In the genomic region with DNA sequence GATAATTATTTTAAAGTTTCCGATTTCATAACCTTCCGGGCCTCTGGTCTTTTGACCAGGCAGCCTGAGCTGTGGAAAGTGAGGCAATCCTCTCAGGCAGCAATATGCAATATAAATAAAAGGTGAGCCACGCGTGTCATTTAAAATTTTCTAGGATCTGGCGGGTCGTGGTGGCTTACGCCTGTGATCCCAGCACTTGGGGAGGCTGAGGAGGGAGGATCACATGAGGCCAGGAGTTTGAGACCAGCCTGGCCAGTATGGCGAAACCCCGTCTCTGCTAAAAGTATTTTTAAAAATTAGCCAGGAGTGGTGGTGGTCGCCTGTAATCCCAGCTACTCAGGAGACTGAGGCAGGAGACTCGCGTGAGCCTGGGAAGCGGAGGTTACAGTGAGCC, we compare ENCODE assay signal across 8 cellular contexts. TPM values are rescaled to one million over a fixed set of nuclear protein-coding genes. Genes with fewer than 3 reads are reported as not detected.
DNase-seq lines count a peak whose midpoint lies in the region; ATAC-seq and TF ChIP-seq lines count a peak whose summit lies in the region.

No MANE protein-coding gene starts in this region.

- no peak overlapping the region for H3K56ac ChIP-seq in IMR-90 (ENCODE audit: extremely low read depth, insufficient read depth, low read length)

- peaks cover 3% of the 10 kb centered on the region; the same call in 1 of the 2 replicates for H3K9me3 ChIP-seq in IMR-90 (ENCODE audit: control insufficient read depth, insufficient read depth, low read length)
- peaks cover under 1 to 15% of the 10 kb centered on the region in 2 donors for H3K9me3 ChIP-seq in breast epithelium
- peaks cover 0 to 9% (median 0%) of the 10 kb centered on the region in 3 experiments for H3K9me3 ChIP-seq in naive thymus-derived CD4-positive, alpha-beta T cell (ENCODE audit: control insufficient read depth in 2 of 3, low read length in 3 of 3)

- H2BK20ac ChIP-seq in IMR-90 (ENCODE audit: low read depth, low read length), result no peak overlapping the region

- peak overlapping the region; percentile 56 to 87 (median 76) for H3K4me3 Mint-ChIP-seq in naive thymus-derived CD4-positive, alpha-beta T cell

- dilution Hi-C loops in IMR-90 (cut with HindIII; ENCODE audit: low sequenced_read_pairs, unreplicated experiment), result no loop called here

- H4K5ac ChIP-seq in IMR-90 (ENCODE audit: low read depth, low read length), result no peak overlapping the region

- no peak overlapping the region for H3K4ac ChIP-seq in IMR-90 (ENCODE audit: low read depth, low read length)

- no peak for DNase-seq in BJ (ENCODE audit: low read depth)
- DNase-seq in IMR-90, result no peak
- no peak for DNase-seq in breast epithelium (ENCODE audit: low spot score in 2 of 2)
- DNase-seq in naive thymus-derived CD4-positive, alpha-beta T cell, result no peak
- no peak for DNase-seq in NCI-H1694 (lab: John Stamatoyannopoulos, UW)
- no peak for DNase-seq in hypothalamus (lab: John Stamatoyannopoulos, UW)
- DNase-seq in globus pallidus (ENCODE audit: low spot score), result no peak

- no peak overlapping the region for H2AK9ac ChIP-seq in IMR-90 (replicated peaks; ENCODE audit: low read depth, low read length, poor library complexity)

- no peak overlapping the region for H2BK15ac ChIP-seq in IMR-90 (ENCODE audit: low read depth, low read length)

- BruUV-seq in IMR-90 (replicated peaks; lab: Mats Ljungman, UMichigan), result no TSS peak

- no peak for TF ChIP-seq RAD21 in IMR-90 (IDR thresholded peaks at IDR 0.05; ENCODE audit: low read length)

- H3K14ac ChIP-seq in IMR-90 (replicated peaks; ENCODE audit: low read depth, low read length), result no peak overlapping the region

- no peak overlapping the region for H4K8ac ChIP-seq in IMR-90 (ENCODE audit: low read depth in 2 of 2, low read length in 2 of 2)

- H2AFZ ChIP-seq in IMR-90 (replicated peaks; ENCODE audit: low read length, poor library complexity), result peak overlapping the region; percentile 86

- H3K36me3 Mint-ChIP-seq in naive thymus-derived CD4-positive, alpha-beta T cell, result peaks cover 2 to 26% (median 13%) of the 10 kb centered on the region in 5 donors

- no peak overlapping the region for H3K23ac ChIP-seq in IMR-90 (ENCODE audit: low read depth, low read length)

- H2AK5ac ChIP-seq in IMR-90 (ENCODE audit: low read depth, low read length), result no peak overlapping the region

- no peak for TF ChIP-seq CTCF in BJ (IDR thresholded peaks at IDR 0.05; ENCODE audit: insufficient read depth, low read depth, low read length)
- no peak for TF ChIP-seq CTCF in IMR-90 (conservative IDR thresholded peaks at IDR 0.05; ENCODE audit: low read depth, low read length)
- TF ChIP-seq CTCF in breast epithelium (IDR thresholded peaks at IDR 0.05), result no peak

- ATAC-seq in IMR-90 (ENCODE audit: low read depth) (no peak), GM18520 (IDR thresholded peaks at IDR 0.05; ENCODE audit: unreplicated experiment) (no peak)
- no peak for ATAC-seq in naive thymus-derived CD4-positive, alpha-beta T cell

- H4K91ac ChIP-seq in IMR-90 (ENCODE audit: insufficient read depth, low read depth, low read length), result no peak overlapping the region

- H3K9me1 ChIP-seq in IMR-90 (ENCODE audit: insufficient read depth, low read length), result no peaks in the 10 kb centered on the region

- H3K4me1 ChIP-seq in IMR-90 (ENCODE audit: control insufficient read depth, insufficient read depth, low read length), result no peaks in the 10 kb centered on the region
- no peaks in the 10 kb centered on the region for H3K4me1 ChIP-seq in breast epithelium
- H3K4me1 ChIP-seq in naive thymus-derived CD4-positive, alpha-beta T cell (ENCODE audit: control insufficient read depth in 2 of 2, insufficient read depth in 2 of 2, low read length in 2 of 2), result no peaks in the 10 kb centered on the region

- H3K27me3 ChIP-seq in BJ (ENCODE audit: control insufficient read depth, insufficient read depth, low read length) (no peaks in the 10 kb centered on the region), IMR-90 (ENCODE audit: control insufficient read depth, insufficient read depth, low read length) (no peaks in the 10 kb centered on the region), breast epithelium (no peaks in the 10 kb centered on the region)
- peaks cover 0 to 7% of the 10 kb centered on the region in 2 donors for H3K27me3 ChIP-seq in naive thymus-derived CD4-positive, alpha-beta T cell (ENCODE audit: control insufficient read depth in 2 of 2, insufficient read depth in 2 of 2, low read length in 2 of 2)

- H4K20me1 ChIP-seq in IMR-90 (ENCODE audit: insufficient read depth, low read length), result no peaks in the 10 kb centered on the region

- whole genome bisulfite sequencing in IMR-90 (ENCODE audit: extremely low coverage in 2 of 2, insufficient read length in 1 of 2), 2 experiments, result no CpG with 5 or more reads among the region's 13 CpGs

- TF ChIP-seq POLR2A in IMR-90 (IDR thresholded peaks at IDR 0.05; ENCODE audit: low read depth, low read length), result no peak
- no peak for TF ChIP-seq POLR2A in breast epithelium (IDR thresholded peaks at IDR 0.05)

- intact Hi-C loops in IMR-90 (cut with micrococcal nuclease), result no loop called here
- intact Hi-C loops in breast epithelium (cut with DNase I; ENCODE audit: low total_unique reads), result no loop called here
- intact Hi-C loops in naive thymus-derived CD4-positive, alpha-beta T cell (cut with micrococcal nuclease), result no loop called here

- H3K4me3 ChIP-seq in BJ (ENCODE audit: low read depth, low read length) (peak overlapping the region; percentile 68), IMR-90 (ENCODE audit: insufficient read depth, low read depth, low read length) (no peak overlapping the region), breast epithelium (peak overlapping the region in 2 of 3 donors; percentile 66 to 75)
- H3K4me3 ChIP-seq in naive thymus-derived CD4-positive, alpha-beta T cell (ENCODE audit: low read length), result no peak overlapping the region

- CTCF ChIA-PET in BJ (lab: Yijun Ruan, JAX), result no interaction called here
- CTCF ChIA-PET in IMR-90 (lab: Yijun Ruan, JAX), result no interaction called here
- CTCF ChIA-PET in naive thymus-derived CD4-positive, alpha-beta T cell (lab: Charles Lee), result no interaction called here

- H3K4me1 Mint-ChIP-seq in naive thymus-derived CD4-positive, alpha-beta T cell, result peaks cover 0 to 17% (median 11%) of the 10 kb centered on the region in 7 donors

- no peak overlapping the region for H2BK120ac ChIP-seq in IMR-90 (ENCODE audit: low read depth, low read length)

- peaks cover 0 to 5% of the 10 kb centered on the region in 2 experiments; a peak in 1 of 4 replicates for H3K79me1 ChIP-seq in IMR-90 (ENCODE audit: low read depth in 1 of 2, low read length in 2 of 2)

- H3K9ac ChIP-seq in IMR-90 (ENCODE audit: low read depth, low read length), result no peak overlapping the region

- POLR2A ChIA-PET in BJ (lab: Charles Lee) (no interaction called here), IMR-90 (lab: Charles Lee; ENCODE audit: unreplicated experiment) (no interaction called here)
- POLR2A ChIA-PET in naive thymus-derived CD4-positive, alpha-beta T cell (lab: Charles Lee), result no interaction called here

- H3K27ac ChIP-seq in IMR-90 (ENCODE audit: insufficient read depth, low read length) (no peak overlapping the region), breast epithelium (no peak overlapping the region)
- H3K27ac ChIP-seq in naive thymus-derived CD4-positive, alpha-beta T cell (ENCODE audit: low read depth, low read length), result no peak overlapping the region

- peaks cover 9 to 79% (median 46%) of the 10 kb centered on the region in 11 donors for H3K9me3 Mint-ChIP-seq in naive thymus-derived CD4-positive, alpha-beta T cell

- in situ Hi-C loops in IMR-90 (cut with MboI; ENCODE audit: low sequenced_read_pairs), result no loop called here

- H2BK5ac ChIP-seq in IMR-90 (ENCODE audit: low read depth, low read length, poor library complexity, severe bottlenecking), result no peak overlapping the region

- no peak overlapping the region; the same call in 1 of the 2 replicates for H3K4me2 ChIP-seq in IMR-90 (ENCODE audit: low read depth, low read length)

- no peak overlapping the region for H3K18ac ChIP-seq in IMR-90 (ENCODE audit: low read depth, low read length)

- H3K36me3 ChIP-seq in BJ (ENCODE audit: control insufficient read depth, insufficient read depth, low read length), result no peaks in the 10 kb centered on the region
- H3K36me3 ChIP-seq in IMR-90 (ENCODE audit: control insufficient read depth, insufficient read depth, low read length), result no peaks in the 10 kb centered on the region
- H3K36me3 ChIP-seq in breast epithelium, result no peaks in the 10 kb centered on the region
- no peaks in the 10 kb centered on the region for H3K36me3 ChIP-seq in naive thymus-derived CD4-positive, alpha-beta T cell (ENCODE audit: control insufficient read depth in 2 of 3, insufficient read depth in 3 of 3, low read length in 3 of 3)

- peaks cover 14 to 56% (median 47%) of the 10 kb centered on the region in 5 donors for H3K27me3 Mint-ChIP-seq in naive thymus-derived CD4-positive, alpha-beta T cell

- H3K27ac Mint-ChIP-seq in naive thymus-derived CD4-positive, alpha-beta T cell, result no peak overlapping the region

TF ChIP-seq in IMR-90, 13 proteins besides CTCF, POLR2A, EP300 and RAD21 (continues in another document):
- TF ChIP-seq RFX5 (IDR thresholded peaks at IDR 0.05; ENCODE audit: low read depth, low read length) (no peak), RCOR1 (IDR thresholded peaks at IDR 0.05; ENCODE audit: insufficient replicate concordance, low read length) (no peak), BHLHE40 (IDR thresholded peaks at IDR 0.05; ENCODE audit: low read depth, low read length) (no peak), MAFK (IDR thresholded peaks at IDR 0.05; ENCODE audit: low read depth, low read length) (no peak), CEBPB (IDR thresholded peaks at IDR 0.05; ENCODE audit: low read depth, low read length) (no peak)
- TF ChIP-seq, protein P1, sequence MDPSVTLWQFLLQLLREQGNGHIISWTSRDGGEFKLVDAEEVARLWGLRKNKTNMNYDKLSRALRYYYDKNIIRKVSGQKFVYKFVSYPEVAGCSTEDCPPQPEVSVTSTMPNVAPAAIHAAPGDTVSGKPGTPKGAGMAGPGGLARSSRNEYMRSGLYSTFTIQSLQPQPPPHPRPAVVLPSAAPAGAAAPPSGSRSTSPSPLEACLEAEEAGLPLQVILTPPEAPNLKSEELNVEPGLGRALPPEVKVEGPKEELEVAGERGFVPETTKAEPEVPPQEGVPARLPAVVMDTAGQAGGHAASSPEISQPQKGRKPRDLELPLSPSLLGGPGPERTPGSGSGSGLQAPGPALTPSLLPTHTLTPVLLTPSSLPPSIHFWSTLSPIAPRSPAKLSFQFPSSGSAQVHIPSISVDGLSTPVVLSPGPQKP (IDR thresholded peaks at IDR 0.05; ENCODE audit: borderline replicate concordance, low read depth, low read length), result no peak

RNA-seq across cellular contexts. Expression of a gene that starts 0.5 kb away (rescaled TPM):
- polyA plus RNA-seq in BJ (2011; rRNA removed) (0.76 and 1.0 TPM in 2 replicates), IMR-90 (2012; rRNA removed) (0.46 and 0.75 TPM in 2 replicates)
- polyA minus RNA-seq in BJ (2011; rRNA and poly(A)+ RNA removed), result 0.62 and 1.3 TPM in 2 replicates
- total RNA-seq in IMR-90 (2012; rRNA removed) (0.54 and 1.1 TPM in 2 replicates), breast epithelium (1 to 10 TPM in 2 of 3 donors, not detected in 1; 1.0 to 1.1 TPM)
- polyA plus RNA-seq in IMR-90 (2012; cell fraction: cytosol; rRNA removed), result 0.37 and 1.1 TPM in 2 replicates
- 0.17 and 0.33 TPM in 2 replicates for polyA plus RNA-seq in IMR-90 (2012; cell fraction: nucleus; rRNA removed; ENCODE audit: low replicate concordance)
- under 1 TPM in 1 of 5 experiments, not detected in 4; 0.17 TPM for total RNA-seq in naive thymus-derived CD4-positive, alpha-beta T cell
- polyA plus RNA-seq in naive thymus-derived CD4-positive, alpha-beta T cell, result not detected

Comparison
In these comparisons a context has a peak if more than half of its experiments do, and no peak if none do; other contexts are left out.
1. H3K4me3 ChIP-seq: peak in BJ (single experiment) and breast epithelium (2 of 3); none in IMR-90 (single experiment) and naive thymus-derived CD4-positive, alpha-beta T cell (single experiment).